In the genomic region with DNA sequence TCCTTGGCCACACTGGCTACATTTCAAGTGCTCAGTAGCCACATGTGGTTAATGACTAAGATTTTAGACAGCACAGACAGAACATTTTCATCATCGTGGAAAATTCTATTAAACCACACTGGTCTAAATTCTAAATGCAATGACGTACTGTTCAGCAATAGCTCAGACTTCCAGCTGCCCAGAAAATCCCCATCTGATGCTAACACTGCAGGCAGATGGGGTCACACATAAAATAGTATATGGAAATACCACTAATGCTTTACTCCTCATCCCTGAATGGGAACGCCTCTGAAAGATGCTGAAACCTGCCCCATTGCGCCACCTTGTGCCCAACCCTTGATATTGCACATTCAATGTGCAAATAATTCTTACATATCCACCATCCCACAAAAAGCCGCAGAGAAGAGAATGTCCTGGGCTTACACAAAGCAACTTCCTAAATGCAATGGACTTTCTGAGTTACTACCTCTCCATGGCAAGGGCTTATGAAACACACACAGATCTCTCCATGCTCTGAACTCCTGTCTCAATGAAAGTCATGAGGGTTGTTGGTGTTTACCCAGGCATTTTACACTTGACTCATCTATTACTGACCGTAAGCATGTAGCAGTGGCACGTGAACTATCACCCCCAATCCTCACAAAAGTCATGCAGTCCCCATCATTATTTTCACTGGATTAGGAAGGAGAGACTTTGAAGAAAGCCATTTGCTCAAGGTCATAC, we compare ENCODE assay signal across 8 cellular contexts. TPM values are rescaled to one million over a fixed set of nuclear protein-coding genes. Genes with fewer than 3 reads are reported as not detected.
A peak's percentile ranks its signal among the peaks of the same experiment; 100 is the strongest.
DNase-seq lines count a peak whose midpoint lies in the region; ATAC-seq lines count a peak whose summit lies in the region.

No MANE protein-coding gene starts in this region.

- H3K4me3 ChIP-seq in mesenchymal stem cell (ENCODE audit: insufficient read depth in 1 of 2, low read depth in 1 of 2, low read length in 2 of 2): no peak overlapping the region

- DNase-seq in DMS79 treated with DMSO at 0.1 percent for 48 hours (lab: John Stamatoyannopoulos, UW) (peak; percentile 81), NCI-H460 (ENCODE audit: extremely low read depth, low read depth) (peak; percentile 41), mesenchymal stem cell (peak; percentile 84), cortex of kidney (lab: John Stamatoyannopoulos, UW) (no peak)
- peak; percentile 74 for DNase-seq in activated CD4-positive, alpha-beta T cell treated with anti-CD3 and anti-CD28 coated beads for 48 hours
- peak; percentile 37 for DNase-seq in effector CD8-positive, alpha-beta T cell (lab: John Stamatoyannopoulos, UW)
- peak; percentile 34 to 40 for DNase-seq in stimulated activated CD8-positive, alpha-beta memory T cell treated with anti-CD3 and anti-CD28 coated beads, Interleukin-15, amount 100 ng/mL, for 48 hours (ENCODE audit: low read depth in 2 of 2)

- H3K9ac ChIP-seq in mesenchymal stem cell (ENCODE audit: low read length): peak overlapping the region; percentile 23

- no peak overlapping the region for H3K23ac ChIP-seq in mesenchymal stem cell (ENCODE audit: low read length in 2 of 2)

- no peak overlapping the region for H3K18ac ChIP-seq in mesenchymal stem cell (ENCODE audit: low read depth in 1 of 2, low read length in 2 of 2)

- 17% methylated on average over 7 of the region's 7 CpGs for WGBS in mesenchymal stem cell

- H2BK15ac ChIP-seq in mesenchymal stem cell (ENCODE audit: low read depth, poor library complexity, severe bottlenecking): no peak overlapping the region

- H2AFZ ChIP-seq in mesenchymal stem cell (ENCODE audit: low read depth, low read length): no peak overlapping the region

- H3K4ac ChIP-seq in mesenchymal stem cell (ENCODE audit: low read depth in 1 of 2, low read length in 2 of 2): no peak overlapping the region

- H3K14ac ChIP-seq in mesenchymal stem cell (ENCODE audit: low read length in 2 of 2): no peak overlapping the region

- no peak overlapping the region for H2BK5ac ChIP-seq in mesenchymal stem cell (ENCODE audit: low read depth, low read length, poor library complexity, severe bottlenecking)

- peaks cover 0 to 76% of the 10 kb centered on the region in 2 experiments for H3K27me3 ChIP-seq in mesenchymal stem cell (ENCODE audit: control insufficient read depth in 1 of 2, insufficient read depth in 1 of 2, low read length in 2 of 2)

- no peak overlapping the region for H2AK5ac ChIP-seq in mesenchymal stem cell (ENCODE audit: low read length, severe bottlenecking)

- H4K91ac ChIP-seq in mesenchymal stem cell (ENCODE audit: low read length): no peak overlapping the region

- H2BK120ac ChIP-seq in mesenchymal stem cell (ENCODE audit: low read depth, low read length): no peak overlapping the region

- no peaks in the 10 kb centered on the region for H3K36me3 ChIP-seq in mesenchymal stem cell (ENCODE audit: control insufficient read depth in 1 of 2, insufficient read depth in 2 of 2, low read depth in 1 of 2, low read length in 2 of 2)

- H3K79me1 ChIP-seq in mesenchymal stem cell (replicated peaks; ENCODE audit: low read length, poor library complexity, severe bottlenecking): no peaks in the 10 kb centered on the region

- no peaks in the 10 kb centered on the region for H3K9me3 ChIP-seq in mesenchymal stem cell (ENCODE audit: control insufficient read depth, low read length)

- H3K4me1 ChIP-seq in mesenchymal stem cell (ENCODE audit: control insufficient read depth, insufficient read depth, low read depth, low read length): no peaks in the 10 kb centered on the region

- no peak overlapping the region for H3K4me2 ChIP-seq in mesenchymal stem cell (ENCODE audit: low read length, poor library complexity, severe bottlenecking)

- peak; percentile 54 for ATAC-seq in HG02678 (IDR thresholded peaks at IDR 0.05; ENCODE audit: unreplicated experiment)

- no peak overlapping the region for H2BK12ac ChIP-seq in mesenchymal stem cell (ENCODE audit: low read length in 2 of 2)

- H3K27ac ChIP-seq in mesenchymal stem cell (ENCODE audit: low read length, poor library complexity, severe bottlenecking): no peak overlapping the region

- no peak overlapping the region for H4K8ac ChIP-seq in mesenchymal stem cell (ENCODE audit: low read length)

RNA-seq across cellular contexts. Expression of a gene that starts 20.3 kb away (rescaled TPM):
- total RNA-seq in NCI-H460 (2014; rRNA removed; shearing (Covaris generic)): not detected in 2 replicates
- not detected in 2 replicates for polyA plus RNA-seq in NCI-H460 (2014; cell fraction: nucleus; rRNA removed)
- not detected for polyA plus RNA-seq in mesenchymal stem cell (2013, experiment 1 of 2)
- not detected for polyA plus RNA-seq in mesenchymal stem cell (2013, experiment 2 of 2)
